In the genomic region with DNA sequence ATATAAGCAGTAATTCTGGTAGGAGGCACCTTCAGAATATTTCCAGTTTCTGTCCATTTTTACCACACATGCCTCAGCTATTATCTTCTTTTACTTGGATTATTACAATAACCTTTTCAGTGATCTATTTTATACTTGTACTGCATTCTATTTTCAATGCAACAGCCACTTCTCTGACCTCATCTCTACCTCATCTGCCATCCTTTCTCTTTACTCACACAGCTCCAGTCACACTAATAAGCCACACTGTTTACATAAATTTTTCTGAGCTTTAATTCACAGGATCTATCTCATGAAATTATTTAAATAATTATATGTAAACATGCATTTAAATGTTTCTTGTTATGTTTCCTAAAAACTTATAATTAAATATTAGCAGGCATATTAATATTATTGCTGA, we compare ENCODE assay signal across 28 cellular contexts. TPM values are rescaled to one million over a fixed set of nuclear protein-coding genes. Genes with fewer than 3 reads are reported as not detected.
A peak's percentile ranks its signal among the peaks of the same experiment; 100 is the strongest.
DNase-seq lines count a peak whose midpoint lies in the region; ATAC-seq, FAIRE-seq and TF ChIP-seq lines count a peak whose summit lies in the region.
"Had no signal": no experiment of that assay in that cellular context is flagged by ENCODE, and none has a peak within 500 bp of the region (broad histone marks: within the 10 kb centered on the region; RNA-seq: fewer than 3 reads in every experiment).

No MANE protein-coding gene starts in this region.

- TF ChIP-seq CTCF in HEK293 (tag by site-specific recombination; IDR thresholded peaks at IDR 0.05) (no peak), OCI-LY3 (IDR thresholded peaks at IDR 0.05; ENCODE audit: low read depth, low read length) (no peak), H1 (IDR thresholded peaks at IDR 0.05; ENCODE audit: control extremely low read depth in 1 of 3, insufficient read depth in 1 of 3, low read depth in 1 of 3, low read length in 3 of 3) (no peak)
- TF ChIP-seq CTCF in activated CD8-positive, alpha-beta T cell treated with anti-CD3 and anti-CD28 coated beads for 36 hours (IDR thresholded peaks at IDR 0.05) = no peak

- no peaks in the 10 kb centered on the region for H3K36me3 Mint-ChIP-seq in activated CD8-positive, alpha-beta T cell treated with anti-CD3 and anti-CD28 coated beads for 36 hours (ENCODE audit: low read depth)
- H3K36me3 Mint-ChIP-seq: activated CD8-positive, alpha-beta memory T cell treated with anti-CD3 and anti-CD28 coated beads, Interleukin-2, amount 10 ng/mL, durations not matched to agents 7 days and 5 days had no signal

- ATAC-seq in activated CD8-positive, alpha-beta T cell treated with anti-CD3 and anti-CD28 coated beads for 36 hours = no peak
- ATAC-seq: activated CD8-positive, alpha-beta memory T cell treated with anti-CD3 and anti-CD28 coated beads, Interleukin-2, amount 10 ng/mL, durations not matched to agents 7 days and 5 days; activated T-cell treated with anti-CD3 and anti-CD28 coated beads, Interleukin-2, amount 50 U/mL, for 72 hours; natural killer cell treated with Interleukin-12 subunit alpha and Interleukin-12 subunit beta and Interleukin-15 and Interleukin-18, amount 100 ng/mL, for 72 hours had no signal

- no peaks in the 10 kb centered on the region for H3K79me2 ChIP-seq in OCI-LY3 (ENCODE audit: low read length)
- H3K79me2 ChIP-seq in H1 (ENCODE audit: control insufficient read depth in 1 of 2, insufficient read depth in 2 of 2, low read length in 2 of 2) = no peaks in the 10 kb centered on the region

- no peak overlapping the region for H3K56ac ChIP-seq in H1 (replicated peaks; ENCODE audit: insufficient read length, low read depth, low read length)

- H3K9me3 ChIP-seq in HEK293 (ENCODE audit: control insufficient read depth, insufficient read depth, low read depth, low read length) (no peaks in the 10 kb centered on the region), OCI-LY3 (ENCODE audit: insufficient read depth, low read length) (no peaks in the 10 kb centered on the region), H1 (ENCODE audit: insufficient read depth in 2 of 2, low read depth in 1 of 2, low read length in 1 of 2) (no peaks in the 10 kb centered on the region)
- H3K9me3 ChIP-seq: BLaER1 had no signal

- H3K4me3 ChIP-seq in HEK293 (ENCODE audit: low read depth, low read length) (peak overlapping the region; percentile 36), OCI-LY3 (ENCODE audit: low read length) (no peak overlapping the region), H1 (ENCODE audit: extremely low read depth in 1 of 4, insufficient read depth in 2 of 4, low read depth in 3 of 4, low read length in 4 of 4) (no peak overlapping the region; a peak in 1 of 8 replicates)
- H3K4me3 ChIP-seq: BLaER1, SK-N-MC had no signal

- H4K8ac ChIP-seq in H1 (ENCODE audit: extremely low read depth, insufficient read depth, low read length) = no peak overlapping the region

- no peaks in the 10 kb centered on the region for H3K4me1 ChIP-seq in HEK293 (ENCODE audit: control insufficient read depth, insufficient read depth, low read length)
- no peaks in the 10 kb centered on the region for H3K4me1 ChIP-seq in OCI-LY3 (ENCODE audit: low read length)
- peaks cover 0 to 6% (median 2%) of the 10 kb centered on the region in 4 experiments; a peak in 2 of 7 replicates for H3K4me1 ChIP-seq in H1 (replicated peaks in 1 of 4; ENCODE audit: control insufficient read depth in 3 of 4, insufficient read depth in 4 of 4, low read length in 3 of 4)
- H3K4me1 ChIP-seq: BLaER1 had no signal

- TF ChIP-seq RAD21 in H1 (IDR thresholded peaks at IDR 0.05 in 1 of 2, conservative IDR thresholded peaks at IDR 0.05 in 1 of 2; ENCODE audit: low read depth in 2 of 2, low read length in 2 of 2) = no peak

- no peaks in the 10 kb centered on the region for H3K79me1 ChIP-seq in H1 (ENCODE audit: low read depth, low read length)

- H3K4me2 ChIP-seq in OCI-LY3 (ENCODE audit: low read length) (no peak overlapping the region), H1 (ENCODE audit: insufficient read depth in 1 of 2, low read depth in 2 of 2, low read length in 2 of 2) (peak overlapping the region in 1 of 2 experiments; percentile 15; a peak in 1 of 4 replicates)
- H3K4me2 ChIP-seq: BLaER1 had no signal

- H3K4me1 Mint-ChIP-seq in activated CD8-positive, alpha-beta T cell treated with anti-CD3 and anti-CD28 coated beads for 36 hours (ENCODE audit: low read depth) = no peaks in the 10 kb centered on the region
- H3K4me1 Mint-ChIP-seq: activated CD4-positive, alpha-beta T cell treated with anti-CD3 and anti-CD28 coated beads, Interleukin-2, amount 10 ng/mL, durations not matched to agents 24 days and 14 days; activated CD8-positive, alpha-beta memory T cell treated with anti-CD3 and anti-CD28 coated beads, Interleukin-2, amount 10 ng/mL, durations not matched to agents 7 days and 5 days had no signal

- H3K27me3 ChIP-seq in OCI-LY3 (ENCODE audit: low read depth, low read length) = no peaks in the 10 kb centered on the region
- no peaks in the 10 kb centered on the region for H3K27me3 ChIP-seq in H1 (replicated peaks in 1 of 4; ENCODE audit: control insufficient read depth in 3 of 4, extremely low read depth in 1 of 4, insufficient read depth in 3 of 4, low read length in 3 of 4)
- H3K27me3 ChIP-seq: BLaER1 had no signal

- H3K4ac ChIP-seq in H1 (replicated peaks; ENCODE audit: insufficient read length, low read depth, low read length) = no peak overlapping the region

- TF ChIP-seq EP300 in H1 (IDR thresholded peaks at IDR 0.05; ENCODE audit: borderline replicate concordance in 1 of 2, low read depth in 2 of 2, low read length in 2 of 2) = no peak

- H3K27me3 Mint-ChIP-seq in activated CD8-positive, alpha-beta T cell treated with anti-CD3 and anti-CD28 coated beads for 36 hours = no peaks in the 10 kb centered on the region
- H3K27me3 Mint-ChIP-seq: activated CD4-positive, alpha-beta T cell treated with anti-CD3 and anti-CD28 coated beads, Interleukin-2, amount 10 ng/mL, durations not matched to agents 24 days and 14 days; activated CD8-positive, alpha-beta memory T cell treated with anti-CD3 and anti-CD28 coated beads, Interleukin-2, amount 10 ng/mL, durations not matched to agents 7 days and 5 days; natural killer cell treated with Interleukin-12 subunit alpha and Interleukin-12 subunit beta and Interleukin-15 and Interleukin-18, amount 100 ng/mL, for 72 hours had no signal

- intact Hi-C loops in activated CD8-positive, alpha-beta T cell treated with anti-CD3 and anti-CD28 coated beads for 36 hours (cut with micrococcal nuclease) = no loop called here

- H3K18ac ChIP-seq in H1 (ENCODE audit: extremely low read depth, low read length) = no peak overlapping the region

- H3K14ac ChIP-seq in H1 (ENCODE audit: insufficient read length) = no peak overlapping the region

- TF ChIP-seq POLR2A in H1 (IDR thresholded peaks at IDR 0.05; ENCODE audit: control extremely low read depth in 1 of 2, low read depth in 2 of 2, low read length in 2 of 2) = no peak

- H2AK5ac ChIP-seq in H1 (ENCODE audit: low read depth, low read length) = no peak overlapping the region

- H3K27ac ChIP-seq in HEK293 (ENCODE audit: extremely low read depth, low read depth, low read length) (no peak overlapping the region), OCI-LY3 (ENCODE audit: low read length) (no peak overlapping the region), H1 (ENCODE audit: low read depth, low read length) (no peak overlapping the region)
- H3K27ac ChIP-seq: BLaER1, SK-N-MC, skin epidermis, WERI-Rb-1 had no signal

- H4K20me1 ChIP-seq in OCI-LY3 (ENCODE audit: insufficient read depth, low read length) (no peaks in the 10 kb centered on the region), H1 (replicated peaks in 1 of 2; ENCODE audit: control insufficient read depth in 1 of 2, insufficient read depth in 2 of 2, low read length in 2 of 2) (no peaks in the 10 kb centered on the region)
- H4K20me1 ChIP-seq: BLaER1 had no signal

- no peak for FAIRE-seq in H1 (lab: Jason Lieb, UNC)

- H3K36me3 ChIP-seq in HEK293 (ENCODE audit: control insufficient read depth in 2 of 2, insufficient read depth in 1 of 2, low read length in 2 of 2) (no peaks in the 10 kb centered on the region), OCI-LY3 (replicated peaks; ENCODE audit: low read depth, low read length) (no peaks in the 10 kb centered on the region), H1 (ENCODE audit: control insufficient read depth in 2 of 4, insufficient read depth in 4 of 4, low read length in 3 of 4) (no peaks in the 10 kb centered on the region)
- H3K36me3 ChIP-seq: BLaER1, WERI-Rb-1 had no signal

- H2BK120ac ChIP-seq in H1 (replicated peaks; ENCODE audit: low read depth, low read length) = no peak overlapping the region

- H4K91ac ChIP-seq in H1 (replicated peaks; ENCODE audit: insufficient read length, low read length) = no peak overlapping the region

- H2BK5ac ChIP-seq in H1 (ENCODE audit: low read depth, low read length) = no peak overlapping the region

- no peak overlapping the region for H3K4me3 Mint-ChIP-seq in activated CD8-positive, alpha-beta T cell treated with anti-CD3 and anti-CD28 coated beads for 36 hours
- H3K4me3 Mint-ChIP-seq: activated CD4-positive, alpha-beta T cell treated with anti-CD3 and anti-CD28 coated beads, Interleukin-2, amount 10 ng/mL, durations not matched to agents 24 days and 14 days; activated CD8-positive, alpha-beta memory T cell treated with anti-CD3 and anti-CD28 coated beads, Interleukin-2, amount 10 ng/mL, durations not matched to agents 7 days and 5 days; activated T-cell treated with anti-CD3 and anti-CD28 coated beads, Interleukin-2, amount 50 U/mL, for 72 hours; natural killer cell treated with Interleukin-12 subunit alpha and Interleukin-12 subunit beta and Interleukin-15 and Interleukin-18, amount 100 ng/mL, for 72 hours had no signal

- no peak overlapping the region for H3K23ac ChIP-seq in H1 (ENCODE audit: insufficient read length)

- no peak overlapping the region for H3K27ac Mint-ChIP-seq in activated CD8-positive, alpha-beta T cell treated with anti-CD3 and anti-CD28 coated beads for 36 hours
- H3K27ac Mint-ChIP-seq: activated CD4-positive, alpha-beta T cell treated with anti-CD3 and anti-CD28 coated beads, Interleukin-2, amount 10 ng/mL, durations not matched to agents 24 days and 14 days; activated CD8-positive, alpha-beta memory T cell treated with anti-CD3 and anti-CD28 coated beads, Interleukin-2, amount 10 ng/mL, durations not matched to agents 7 days and 5 days; activated T-cell treated with anti-CD3 and anti-CD28 coated beads, Interleukin-2, amount 50 U/mL, for 72 hours; natural killer cell treated with Interleukin-12 subunit alpha and Interleukin-12 subunit beta and Interleukin-15 and Interleukin-18, amount 100 ng/mL, for 72 hours had no signal

- no peak overlapping the region for H2BK12ac ChIP-seq in H1 (ENCODE audit: low read depth, low read length)

- no peak overlapping the region for H4K5ac ChIP-seq in H1 (ENCODE audit: insufficient read length, low read depth, low read length)

- H2BK15ac ChIP-seq in H1 (ENCODE audit: low read length) = no peak overlapping the region

- peak; percentile 27 for DNase-seq in DMS53 (lab: John Stamatoyannopoulos, UW)
- DNase-seq in DMS53 treated with DMSO at 0.1 percent for 48 hours (lab: John Stamatoyannopoulos, UW; ENCODE audit: unreplicated experiment) = no peak
- DNase-seq in H1 (ENCODE audit: low read depth in 1 of 2, low spot score in 2 of 2) = no peak
- DNase-seq in AG08396 (ENCODE audit: low spot score) = no peak
- no peak for DNase-seq in ureter (ENCODE audit: low spot score)
- no peak for DNase-seq in activated CD8-positive, alpha-beta T cell treated with anti-CD3 and anti-CD28 coated beads for 36 hours
- DNase-seq: 8988T; activated CD4-positive, alpha-beta T cell treated with anti-CD3 and anti-CD28 coated beads, Interleukin-2, amount 10 ng/mL, durations not matched to agents 24 days and 14 days; activated CD8-positive, alpha-beta memory T cell treated with anti-CD3 and anti-CD28 coated beads, Interleukin-2, amount 10 ng/mL, durations not matched to agents 7 days and 5 days; activated naive CD4-positive, alpha-beta T cell treated with anti-CD3 and anti-CD28 coated beads, Interleukin-2, amount 50 U/mL, for 16 hours; activated T-cell treated with anti-CD3 and anti-CD28 coated beads, Interleukin-2, amount 50 U/mL, for 72 hours; caudate nucleus; dermis blood vessel endothelial cell; KBM-7; kidney; NCI-H1048; NCI-H446 treated with DMSO at 0.1 percent for 48 hours; trophoblast cell; WERI-Rb-1 had no signal

- POLR2A ChIA-PET in HEK293 (lab: Yijun Ruan, JAX) (no interaction called here), H1 (lab: Charles Lee; ENCODE audit: partially characterized antibody) (no interaction called here)
- POLR2A ChIA-PET in activated CD8-positive, alpha-beta T cell treated with anti-CD3 and anti-CD28 coated beads for 36 hours (lab: Charles Lee) = no interaction called here

- no peak overlapping the region for H3K9ac ChIP-seq in OCI-LY3 (ENCODE audit: low read length)
- H3K9ac ChIP-seq in H1 (replicated peaks in 1 of 4; ENCODE audit: extremely low read depth in 1 of 4, low read depth in 3 of 4, low read length in 3 of 4) = no peak overlapping the region
- H3K9ac ChIP-seq: BLaER1 had no signal

- CTCF ChIA-PET in HEK293 (lab: Yijun Ruan, JAX) = interaction anchor here (1.6 kb wide), 1 partner anchor 12 kb away, joined by 5 read pairs; no protein-coding TSS in a partner anchor
- CTCF ChIA-PET in H1 (lab: Charles Lee; ENCODE audit: partially characterized antibody) = interaction anchor here (1.1 to 3.0 kb wide), 3 partner anchors 10 to 11 kb away, joined by 4 to 15 read pairs (median 5); no protein-coding TSS in a partner anchor
- CTCF ChIA-PET in activated CD8-positive, alpha-beta T cell treated with anti-CD3 and anti-CD28 coated beads for 36 hours (lab: Charles Lee) = no interaction called here

- H3K9me3 Mint-ChIP-seq in activated CD8-positive, alpha-beta T cell treated with anti-CD3 and anti-CD28 coated beads for 36 hours = peaks cover 2% of the 10 kb centered on the region
- H3K9me3 Mint-ChIP-seq: activated CD4-positive, alpha-beta T cell treated with anti-CD3 and anti-CD28 coated beads, Interleukin-2, amount 10 ng/mL, durations not matched to agents 24 days and 14 days had no signal

- H3K23me2 ChIP-seq in H1 (ENCODE audit: low read depth, low read length) = no peaks in the 10 kb centered on the region

- no peak overlapping the region for H2BK20ac ChIP-seq in H1 (ENCODE audit: low read length)

- H2AFZ ChIP-seq in OCI-LY3 (ENCODE audit: low read depth, low read length) (peak overlapping the region; percentile 6; the same call in 1 of the 2 replicates), H1 (ENCODE audit: low read length) (0 out of 2 replicates have a peak overlapping the region, but pooled peaks have one; percentile 55)

RNA-seq across cellular contexts. Expression of a gene that starts 47.3 kb away (rescaled TPM):
- total RNA-seq in H1 (2021; fragmentation: NEBNext Ultra II Directional; extraction: Animal tissue kit (Norgen Biotek cat#: 25700)) = 1.7 and 1.9 TPM in 2 replicates
- 0.35 and 0.56 TPM in 2 replicates for polyA plus RNA-seq in H1 (2011; rRNA removed)
- polyA plus RNA-seq in H1 (2011; cell fraction: cytosol; rRNA removed) = 0.57 TPM
- polyA plus RNA-seq in H1 (2011; cell fraction: nucleus; rRNA removed) = 0.07 TPM
- 0.98 to 1.4 TPM (median 1.2 TPM) in 4 replicates for polyA plus RNA-seq in H1 (2012, experiment 1 of 2)
- polyA plus RNA-seq in H1 (2012, experiment 2 of 2) = not detected
- 6.1 TPM for polyA plus RNA-seq in H1 (2013, experiment 1 of 2)
- 5.9 TPM for polyA plus RNA-seq in H1 (2013, experiment 2 of 2)
- polyA minus RNA-seq in H1 (2011; rRNA and poly(A)+ RNA removed) = 0.82 and 1.2 TPM in 2 replicates
- polyA minus RNA-seq in H1 (2011; cell fraction: cytosol; rRNA and poly(A)+ RNA removed) = 0.59 TPM
- 0.70 TPM for polyA minus RNA-seq in H1 (2011; cell fraction: nucleus; rRNA and poly(A)+ RNA removed)
- 24.3 TPM for total RNA-seq in ureter
- total RNA-seq in activated CD8-positive, alpha-beta T cell treated with anti-CD3 and anti-CD28 coated beads for 36 hours = not detected
- total RNA-seq: activated CD4-positive, alpha-beta T cell treated with anti-CD3 and anti-CD28 coated beads, Interleukin-2, amount 10 ng/mL, durations not matched to agents 24 days and 14 days; activated CD8-positive, alpha-beta memory T cell treated with anti-CD3 and anti-CD28 coated beads, Interleukin-2, amount 10 ng/mL, durations not matched to agents 7 days and 5 days; activated T-cell treated with anti-CD3 and anti-CD28 coated beads, Interleukin-2, amount 50 U/mL, for 72 hours; HT-29; natural killer cell treated with Interleukin-12 subunit alpha and Interleukin-12 subunit beta and Interleukin-15 and Interleukin-18, amount 100 ng/mL, for 72 hours; osteoblast; T-helper 2 cell treated with Interferon-gamma antibody and Interleukin-4, amounts not matched to agents 100 ng/mL and 5 ng/mL, for 36 hours had no signal
